In the genomic region with DNA sequence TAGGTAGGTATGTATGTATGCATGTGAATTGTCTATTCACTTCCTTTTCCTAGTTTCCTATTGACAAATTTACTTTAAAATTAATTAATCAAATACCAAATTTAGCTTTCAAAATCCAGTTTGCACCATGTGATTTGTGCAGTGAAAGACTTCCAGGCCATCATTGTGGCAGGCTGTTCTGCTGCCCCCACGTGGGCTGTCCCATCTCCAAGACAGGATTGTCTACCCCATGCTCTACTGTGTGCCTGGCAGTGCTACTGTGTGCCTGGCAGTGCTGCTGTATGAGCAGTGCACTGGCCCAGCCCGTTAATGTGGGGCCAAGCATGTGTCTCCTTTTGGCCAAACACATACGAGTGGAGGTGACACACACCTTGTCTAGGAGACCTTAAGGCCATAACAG, we compare ENCODE assay signal across 27 cellular contexts.
DNase-seq lines count a peak whose midpoint lies in the region; ATAC-seq and TF ChIP-seq lines count a peak whose summit lies in the region.
"Had no signal": no experiment of that assay in that cellular context is flagged by ENCODE, and none has a peak within 500 bp of the region (broad histone marks: within the 10 kb centered on the region; RNA-seq: fewer than 3 reads in every experiment).

No MANE protein-coding gene starts in this region.

- H3K79me1 ChIP-seq in mesendoderm (ENCODE audit: low read length): no peaks in the 10 kb centered on the region

- no peak overlapping the region for H4K5ac ChIP-seq in mesendoderm (ENCODE audit: low read length)

- no peaks in the 10 kb centered on the region for H3K27me3 Mint-ChIP-seq in nephron progenitor cell (ENCODE audit: low read depth, poor library complexity)

- no peak overlapping the region for H2BK120ac ChIP-seq in mesendoderm (ENCODE audit: low read depth, low read length)

- POLR2A ChIA-PET in HCT116 (lab: Charles Lee): no interaction called here

- BruUV-seq in HCT116 (replicated peaks; lab: Mats Ljungman, UMichigan): no TSS peak

- H3K4me3 Mint-ChIP-seq in nephron progenitor cell: no peak overlapping the region
- H3K4me3 Mint-ChIP-seq: CD8-positive, alpha-beta T cell had no signal

- in situ Hi-C loops in SK-MEL-5 (cut with HindIII; ENCODE audit: low pct_unique_long_range_greater_than_20kb, low sequenced_read_pairs): no loop called here

- no peak overlapping the region for H3K56ac ChIP-seq in mesendoderm (ENCODE audit: low read length)

- H3K27ac ChIP-seq in 22Rv1 (no peak overlapping the region), HCT116 (ENCODE audit: low read depth, low read length) (no peak overlapping the region), mesendoderm (ENCODE audit: low read depth, low read length) (no peak overlapping the region)
- H3K27ac ChIP-seq: BLaER1 treated with 17β-estradiol and CSF1 and Interleukin-3, amounts not matched to agents 10 nM and 100 nM; RWPE1; SK-N-MC had no signal

- H3K4me2 ChIP-seq in HCT116 (ENCODE audit: low read length) (no peak overlapping the region), mesendoderm (ENCODE audit: low read length) (no peak overlapping the region)
- H3K4me2 ChIP-seq: BLaER1 treated with 17β-estradiol and CSF1 and Interleukin-3, amounts not matched to agents 10 nM and 100 nM had no signal

- H3K9me2 ChIP-seq in HCT116 (ENCODE audit: insufficient read depth): no peaks in the 10 kb centered on the region

- no peaks in the 10 kb centered on the region for H3K9me3 ChIP-seq in HCT116 (ENCODE audit: control insufficient read depth in 1 of 2, insufficient read depth in 1 of 2, low read depth in 1 of 2, low read length in 2 of 2)
- H3K9me3 ChIP-seq: BLaER1 treated with 17β-estradiol and CSF1 and Interleukin-3, amounts not matched to agents 10 nM and 100 nM; Caco-2 had no signal

- no peaks in the 10 kb centered on the region for H4K20me1 ChIP-seq in HCT116 (ENCODE audit: insufficient read depth)
- H4K20me1 ChIP-seq: BLaER1 treated with 17β-estradiol and CSF1 and Interleukin-3, amounts not matched to agents 10 nM and 100 nM had no signal

- RAD21 ChIA-PET in HCT116 (lab: Charles Lee; ENCODE audit: low non-redundant PET in 1 of 2, low total read pairs in 2 of 2, uncharacterized antibody in 2 of 2, unreplicated experiment in 2 of 2): no interaction called here

- DNase-seq in HCT116 (ENCODE audit: low read depth, low spot score) (no peak), SK-MEL-5 (ENCODE audit: low read depth, low spot score) (peak; percentile 13), mesendoderm (no peak), dermis blood vessel endothelial cell (no peak), nephron progenitor cell (no peak), CD1c-positive myeloid dendritic cell (ENCODE audit: extremely low spot score) (no peak)
- DNase-seq: AML-193; Caco-2; CD8-positive, alpha-beta T cell; DMS 273 treated with DMSO at 0.1 percent for 48 hours; DMS79; EL; GDM1; KBM-7; NCI-H1048; NCI-H1417; NCI-H1694; NCI-H2081; NCI-H2227 treated with DMSO at 0.1 percent for 48 hours; NCI-H526 treated with DMSO at 0.1 percent for 48 hours; SHP77 treated with DMSO at 0.1 percent for 48 hours; SW 1271 had no signal

- peaks cover 43% of the 10 kb centered on the region for H3K27me3 ChIP-seq in HCT116 (ENCODE audit: insufficient read depth, low read length)
- no peaks in the 10 kb centered on the region for H3K27me3 ChIP-seq in mesendoderm (ENCODE audit: insufficient read depth, low read length, poor library complexity)
- H3K27me3 ChIP-seq: BLaER1 treated with 17β-estradiol and CSF1 and Interleukin-3, amounts not matched to agents 10 nM and 100 nM had no signal

- no peak overlapping the region for H2BK5ac ChIP-seq in mesendoderm (ENCODE audit: low read length)

- no peak overlapping the region for H3K27ac Mint-ChIP-seq in nephron progenitor cell
- H3K27ac Mint-ChIP-seq: CD8-positive, alpha-beta T cell had no signal

- intact Hi-C loops in HCT116 (cut with micrococcal nuclease): no loop called here

- ATAC-seq in HCT116: peak; percentile 61; the same call in 1 of the 2 replicates
- ATAC-seq: CD8-positive, alpha-beta T cell; Panc1 had no signal

- H3K23ac ChIP-seq in mesendoderm (ENCODE audit: low read length): peak overlapping the region; percentile 52

- peaks cover 11% of the 10 kb centered on the region for H3K4me1 Mint-ChIP-seq in nephron progenitor cell

- no peak overlapping the region for H3K18ac ChIP-seq in mesendoderm (ENCODE audit: low read length)

- no peak for TF ChIP-seq RAD21 in HCT116 (IDR thresholded peaks at IDR 0.05; ENCODE audit: low read depth)

- no peaks in the 10 kb centered on the region for H3K36me3 Mint-ChIP-seq in nephron progenitor cell (ENCODE audit: low read depth)
- H3K36me3 Mint-ChIP-seq: CD8-positive, alpha-beta T cell had no signal

- H2BK15ac ChIP-seq in mesendoderm (replicated peaks; ENCODE audit: low read depth): no peak overlapping the region

- H3K9ac ChIP-seq in HCT116 (ENCODE audit: low read length) (no peak overlapping the region), mesendoderm (ENCODE audit: low read length) (no peak overlapping the region)
- H3K9ac ChIP-seq: BLaER1 treated with 17β-estradiol and CSF1 and Interleukin-3, amounts not matched to agents 10 nM and 100 nM had no signal

- H3K4me1 ChIP-seq in HCT116 (ENCODE audit: control insufficient read depth in 1 of 2, insufficient read depth in 2 of 2, low read length in 2 of 2) (no peaks in the 10 kb centered on the region), mesendoderm (ENCODE audit: control insufficient read depth, low read depth, low read length) (no peaks in the 10 kb centered on the region)
- H3K4me1 ChIP-seq: BLaER1 treated with 17β-estradiol and CSF1 and Interleukin-3, amounts not matched to agents 10 nM and 100 nM; Caco-2 had no signal

- no peak overlapping the region for H2AFZ ChIP-seq in HCT116 (ENCODE audit: low read depth, low read length, poor library complexity, severe bottlenecking)

- H3K9me3 Mint-ChIP-seq in nephron progenitor cell: no peaks in the 10 kb centered on the region
- H3K9me3 Mint-ChIP-seq: CD8-positive, alpha-beta T cell had no signal

- no peak overlapping the region for H3K4me3 ChIP-seq in HCT116 (replicated peaks in 1 of 2; ENCODE audit: low read depth in 1 of 2, low read length in 2 of 2)
- no peak overlapping the region for H3K4me3 ChIP-seq in mesendoderm (ENCODE audit: low read length)
- H3K4me3 ChIP-seq: BLaER1 treated with 17β-estradiol and CSF1 and Interleukin-3, amounts not matched to agents 10 nM and 100 nM; SK-N-MC had no signal

- TF ChIP-seq POLR2A in HCT116 (IDR thresholded peaks at IDR 0.05; ENCODE audit: borderline replicate concordance, extremely low read depth, insufficient read depth, insufficient read length): no peak

- no peak overlapping the region for H4K8ac ChIP-seq in mesendoderm (ENCODE audit: low read depth, low read length)

- no CpG with 5 or more reads among the region's 3 CpGs for WGBS in mesendoderm (ENCODE audit: extremely low coverage, insufficient coverage, low lambda C conversion rate)

- TF ChIP-seq CTCF in 22Rv1 (IDR thresholded peaks at IDR 0.05) (peak; percentile 29; the same call in 1 of the 2 replicates), HCT116 (IDR thresholded peaks at IDR 0.05 in 2 of 3, conservative IDR thresholded peaks at IDR 0.05 in 1 of 3; ENCODE audit: borderline replicate concordance in 1 of 3, insufficient read depth in 1 of 3, low read depth in 2 of 3, low read length in 2 of 3) (no peak), nephron progenitor cell (IDR thresholded peaks at IDR 0.05) (no peak)

- CTCF ChIA-PET in HCT116 (lab: Charles Lee): no interaction called here

- H3K4ac ChIP-seq in mesendoderm (ENCODE audit: low read depth, low read length): no peak overlapping the region

- no peaks in the 10 kb centered on the region for H3K79me2 ChIP-seq in HCT116 (ENCODE audit: insufficient read depth, low read length)
- H3K79me2 ChIP-seq in mesendoderm (ENCODE audit: control insufficient read depth, insufficient read depth, low read length): no peaks in the 10 kb centered on the region

- H3K36me3 ChIP-seq in HCT116 (ENCODE audit: control insufficient read depth in 1 of 2, insufficient read depth in 2 of 2, low read length in 2 of 2) (no peaks in the 10 kb centered on the region), mesendoderm (ENCODE audit: control insufficient read depth, insufficient read depth, low read length) (no peaks in the 10 kb centered on the region)
- H3K36me3 ChIP-seq: BLaER1 treated with 17β-estradiol and CSF1 and Interleukin-3, amounts not matched to agents 10 nM and 100 nM had no signal

- H2AK5ac ChIP-seq in mesendoderm (ENCODE audit: low read length): no peak overlapping the region

TF ChIP-seq in HCT116, 20 proteins besides CTCF, POLR2A, EP300 and RAD21 (continues in another document):
- no peak for TF ChIP-seq POLR2AphosphoS5 (IDR thresholded peaks at IDR 0.05; ENCODE audit: low read depth, low read length)
- TF ChIP-seq ZFX (IDR thresholded peaks at IDR 0.05): no peak
- TF ChIP-seq SIN3A (IDR thresholded peaks at IDR 0.05; ENCODE audit: low read depth): no peak
- TF ChIP-seq, protein P1, sequence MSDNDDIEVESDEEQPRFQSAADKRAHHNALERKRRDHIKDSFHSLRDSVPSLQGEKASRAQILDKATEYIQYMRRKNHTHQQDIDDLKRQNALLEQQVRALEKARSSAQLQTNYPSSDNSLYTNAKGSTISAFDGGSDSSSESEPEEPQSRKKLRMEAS (IDR thresholded peaks at IDR 0.05): no peak
- no peak for TF ChIP-seq SRF (IDR thresholded peaks at IDR 0.05; ENCODE audit: low read depth)
- TF ChIP-seq, protein P2, sequence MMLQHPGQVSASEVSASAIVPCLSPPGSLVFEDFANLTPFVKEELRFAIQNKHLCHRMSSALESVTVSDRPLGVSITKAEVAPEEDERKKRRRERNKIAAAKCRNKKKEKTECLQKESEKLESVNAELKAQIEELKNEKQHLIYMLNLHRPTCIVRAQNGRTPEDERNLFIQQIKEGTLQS (IDR thresholded peaks at IDR 0.05): no peak
- TF ChIP-seq FOSL1 (IDR thresholded peaks at IDR 0.05; ENCODE audit: low read depth): no peak
- no peak for TF ChIP-seq SP1 (IDR thresholded peaks at IDR 0.05; ENCODE audit: low read depth)
- no peak for TF ChIP-seq CBX3 (IDR thresholded peaks at IDR 0.05; ENCODE audit: low read depth)
- TF ChIP-seq, protein P3, sequence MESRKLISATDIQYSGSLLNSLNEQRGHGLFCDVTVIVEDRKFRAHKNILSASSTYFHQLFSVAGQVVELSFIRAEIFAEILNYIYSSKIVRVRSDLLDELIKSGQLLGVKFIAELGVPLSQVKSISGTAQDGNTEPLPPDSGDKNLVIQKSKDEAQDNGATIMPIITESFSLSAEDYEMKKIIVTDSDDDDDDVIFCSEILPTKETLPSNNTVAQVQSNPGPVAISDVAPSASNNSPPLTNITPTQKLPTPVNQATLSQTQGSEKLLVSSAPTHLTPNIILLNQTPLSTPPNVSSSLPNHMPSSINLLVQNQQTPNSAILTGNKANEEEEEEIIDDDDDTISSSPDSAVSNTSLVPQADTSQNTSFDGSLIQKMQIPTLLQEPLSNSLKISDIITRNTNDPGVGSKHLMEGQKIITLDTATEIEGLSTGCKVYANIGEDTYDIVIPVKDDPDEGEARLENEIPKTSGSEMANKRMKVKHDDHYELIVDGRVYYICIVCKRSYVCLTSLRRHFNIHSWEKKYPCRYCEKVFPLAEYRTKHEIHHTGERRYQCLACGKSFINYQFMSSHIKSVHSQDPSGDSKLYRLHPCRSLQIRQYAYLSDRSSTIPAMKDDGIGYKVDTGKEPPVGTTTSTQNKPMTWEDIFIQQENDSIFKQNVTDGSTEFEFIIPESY (IDR thresholded peaks at IDR 0.05; ENCODE audit: extremely low read depth, insufficient replicate concordance, low read length): no peak
